8 cellular contexts compared by ENCODE assay signal in genomic region chr4:150068300-150068699, GRCh38. TPM values are rescaled to one million over a fixed set of nuclear protein-coding genes. Genes with fewer than 3 reads are reported as not detected.
"Had no signal": no experiment of that assay in that cellular context is flagged by ENCODE, and none has a peak within 500 bp of the region (broad histone marks: within the 10 kb centered on the region; RNA-seq: fewer than 3 reads in every experiment).

No MANE protein-coding gene starts in this region.

- H3K4me1 Mint-ChIP-seq: GM23338, H9 had no signal

- H3K4me3 ChIP-seq: GM23338 had no signal

- H3K9me3 Mint-ChIP-seq: GM23338, HFFc6 had no signal

- ATAC-seq: GM23338, HCT116, HepG2 had no signal

- H3K27ac Mint-ChIP-seq: GM23338, H9, HFFc6 had no signal

- H3K27ac ChIP-seq: HL-60 had no signal

- H3K4me3 Mint-ChIP-seq: GM23338, H9, HFFc6, IgD-negative memory B cell had no signal

- DNase-seq: H9, HFFc6, KBM-7 had no signal

RNA-seq across cellular contexts. Expression of gene DCLK2, which starts 9.9 kb away (rescaled TPM):
- total RNA-seq: HepG2 had no signal
- polyA plus RNA-seq: GM23338, HepG2 had no signal
